24 cellular contexts compared by ENCODE assay signal in genomic region chr18:2871111-2871720, GRCh38. TPM values are rescaled to one million over a fixed set of nuclear protein-coding genes. Genes with fewer than 3 reads are reported as not detected.
DNase-seq lines count a peak whose midpoint lies in the region; ATAC-seq and TF ChIP-seq lines count a peak whose summit lies in the region.
"Had no signal": no experiment of that assay in that cellular context is flagged by ENCODE, and none has a peak within 500 bp of the region (broad histone marks: within the 10 kb centered on the region; RNA-seq: fewer than 3 reads in every experiment).

No MANE protein-coding gene starts in this region.

- peaks cover 5% of the 10 kb centered on the region for H3K36me3 Mint-ChIP-seq in IgD-negative memory B cell
- H3K36me3 Mint-ChIP-seq in HFFc6 (ENCODE audit: low read depth), result no peaks in the 10 kb centered on the region; the same call in 1 of the 2 replicates

- no peak overlapping the region for H3K27ac ChIP-seq in sigmoid colon
- H3K27ac ChIP-seq: 22Rv1, BLaER1, Peyer's patch had no signal

- no peak for TF ChIP-seq POLR2A in sigmoid colon (IDR thresholded peaks at IDR 0.05)

- H3K27ac Mint-ChIP-seq in IgD-negative memory B cell (peak overlapping the region in 2 of 3 donors; percentile 6 to 39), HFFc6 (no peak overlapping the region)
- H3K27ac Mint-ChIP-seq: CD4-positive, alpha-beta T cell had no signal

- no peak overlapping the region for H3K4me3 ChIP-seq in sigmoid colon
- H3K4me3 ChIP-seq: BLaER1, HAP-1, Peyer's patch had no signal

- intact Hi-C loops in sigmoid colon (cut with DNase I), result no loop called here

- H3K4me1 Mint-ChIP-seq in IgD-negative memory B cell (peaks cover 0 to 3% (median 0%) of the 10 kb centered on the region in 3 donors), HFFc6 (ENCODE audit: low read depth) (peaks cover 19% of the 10 kb centered on the region)

- H3K4me1 ChIP-seq in sigmoid colon, result peaks cover 0 to 14% (median 2%) of the 10 kb centered on the region in 4 donors
- H3K4me1 ChIP-seq: HAP-1, Peyer's patch had no signal

- no peak for ATAC-seq in left lobe of liver

- TF ChIP-seq EP300 in sigmoid colon (IDR thresholded peaks at IDR 0.05), result no peak

- no peaks in the 10 kb centered on the region for H3K27me3 ChIP-seq in sigmoid colon
- H3K27me3 ChIP-seq: BLaER1, Peyer's patch had no signal

- H3K9me3 ChIP-seq in sigmoid colon, result no peaks in the 10 kb centered on the region
- H3K9me3 ChIP-seq: HAP-1, Peyer's patch had no signal

- peaks cover 0 to 5% (median 0%) of the 10 kb centered on the region in 3 donors for H3K9me3 Mint-ChIP-seq in IgD-negative memory B cell
- H3K9me3 Mint-ChIP-seq in HFFc6, result peaks cover 3% of the 10 kb centered on the region; the same call in 1 of the 2 replicates

- TF ChIP-seq CTCF in sigmoid colon (IDR thresholded peaks at IDR 0.05) (no peak), HFFc6 (IDR thresholded peaks at IDR 0.05) (no peak)

- no peak overlapping the region for H3K4me3 Mint-ChIP-seq in IgD-negative memory B cell
- H3K4me3 Mint-ChIP-seq in HFFc6, result no peak overlapping the region
- H3K4me3 Mint-ChIP-seq: CD4-positive, alpha-beta T cell had no signal

- DNase-seq in activated CD8-positive, alpha-beta memory T cell treated with anti-CD3 and anti-CD28 coated beads for 24 hours, result peak; percentile 48
- no peak for DNase-seq in activated CD8-positive, alpha-beta memory T cell treated with anti-CD3 and anti-CD28 coated beads, Interleukin-2, amount 50 U/mL, for 4 hours
- DNase-seq in left lobe of liver (ENCODE audit: low spot score), result peak; percentile 38
- peak; percentile 15 for DNase-seq in sigmoid colon
- DNase-seq in effector CD4-positive, alpha-beta T cell, result no peak
- no peak for DNase-seq in GM03348 (ENCODE audit: low spot score)
- DNase-seq in HFFc6, result no peak
- DNase-seq: ACHN; CD4-positive, alpha-beta T cell; COR-L47; DMS 273 treated with DMSO at 0.1 percent for 48 hours; Karpas-422; MV-4-11; NCI-H1105 treated with DMSO at 0.1 percent for 48 hours; NCI-H2029 treated with DMSO at 0.1 percent for 48 hours; NCI-H226; NCI-H510A treated with DMSO at 0.1 percent for 48 hours; NCI-H774; NK-92 treated with Interleukin-12 subunit alpha and Interleukin-12 subunit beta, amount 100 ng/mL, for 24 hours; Peyer's patch had no signal

- WGBS in sigmoid colon, 2 donors, result 77 to 85% methylated on average over 8 of the region's 8 CpGs

- H3K36me3 ChIP-seq in sigmoid colon, result no peaks in the 10 kb centered on the region
- H3K36me3 ChIP-seq: BLaER1, HAP-1, Peyer's patch had no signal

- H3K27me3 Mint-ChIP-seq in IgD-negative memory B cell (peaks cover 1% of the 10 kb centered on the region), HFFc6 (ENCODE audit: insufficient read depth) (peaks cover 14% of the 10 kb centered on the region)
- H3K27me3 Mint-ChIP-seq: CD4-positive, alpha-beta T cell had no signal

RNA-seq across cellular contexts. Expression of gene EMILIN2, which starts 24.4 kb away (rescaled TPM):
- polyA plus RNA-seq in IgD-negative memory B cell (2.9 TPM), sigmoid colon (10 to 100 TPM in 1 of 3 donors, 1 to 10 TPM in 2; 4.8 to 12.0 (median 9.5) TPM)
- total RNA-seq in left lobe of liver (0.53 TPM), sigmoid colon (10 to 100 TPM in 2 of 4 donors, 1 to 10 TPM in 2; 6.1 to 12.0 (median 10.4) TPM)
- total RNA-seq in HFFc6 (2021; fragmentation: NEBNext Ultra II Directional; extraction: Animal tissue kit (Norgen Biotek cat#: 25700)), result 10 to 100 TPM in 1 of 6 experiments, 1 to 10 TPM in 5; 5.9 to 10.6 (median 8.2) TPM

Comparison
In these comparisons a context has a peak if more than half of its experiments do, and no peak if none do; other contexts are left out.
1. DNase-seq: peak in activated CD8-positive, alpha-beta memory T cell treated with anti-CD3 and anti-CD28 coated beads for 24 hours (single experiment), left lobe of liver (single experiment) and sigmoid colon (single experiment); none in activated CD8-positive, alpha-beta memory T cell treated with anti-CD3 and anti-CD28 coated beads, Interleukin-2, amount 50 U/mL, for 4 hours (single experiment), effector CD4-positive, alpha-beta T cell (single experiment), GM03348 (single experiment) and HFFc6 (single experiment).